ENCODE assay signal across 1 cellular context in genomic region chr1:2232255-2232915, GRCh38.
TF ChIP-seq lines count a peak whose summit lies in the region.

No MANE protein-coding gene starts in this region.

TF ChIP-seq in GM12878, 131 proteins besides CTCF, POLR2A, EP300 and RAD21 (continued from another document):
- TF ChIP-seq USF1 (IDR thresholded peaks at IDR 0.05; ENCODE audit: borderline replicate concordance, extremely low read length, insufficient read depth, low read depth, low read length), result no peak
- TF ChIP-seq HDAC6 (IDR thresholded peaks at IDR 0.05; ENCODE audit: unreplicated experiment), result no peak
- TF ChIP-seq BRCA1 (IDR thresholded peaks at IDR 0.05; ENCODE audit: low read depth, low read length), result no peak
- no peak for TF ChIP-seq PAX8 (IDR thresholded peaks at IDR 0.05)
- no peak for TF ChIP-seq MXI1 (IDR thresholded peaks at IDR 0.05; ENCODE audit: low read depth, low read length)
- TF ChIP-seq TCF12 (IDR thresholded peaks at IDR 0.05; ENCODE audit: low read depth, low read length), result no peak
- TF ChIP-seq ZBTB4 (CRISPR knock-in tag; IDR thresholded peaks at IDR 0.05), result no peak
- TF ChIP-seq HSF1 (IDR thresholded peaks at IDR 0.05; ENCODE audit: low read depth, low read length), result no peak
- TF ChIP-seq TAF1 (IDR thresholded peaks at IDR 0.05; ENCODE audit: borderline replicate concordance, low read depth, low read length), result no peak
- TF ChIP-seq BCLAF1 (IDR thresholded peaks at IDR 0.05), result no peak
- TF ChIP-seq EZH2 (IDR thresholded peaks at IDR 0.05; ENCODE audit: borderline replicate concordance, control insufficient read depth, low read depth, low read length), result no peak
- no peak for TF ChIP-seq PKNOX1 (IDR thresholded peaks at IDR 0.05)
- no peak for TF ChIP-seq IKZF2 (IDR thresholded peaks at IDR 0.05)
- no peak for TF ChIP-seq BMI1 (IDR thresholded peaks at IDR 0.05; ENCODE audit: borderline replicate concordance)
